In genomic region chr4:162349395-162349794, GRCh38 we compare ENCODE assay signal across 28 cellular contexts.
"Had no signal": no experiment of that assay in that cellular context is flagged by ENCODE, and none has a peak within 500 bp of the region (broad histone marks: within the 10 kb centered on the region; RNA-seq: fewer than 3 reads in every experiment).

No MANE protein-coding gene starts in this region.

- H3K9me3 ChIP-seq: esophagus squamous epithelium, gastrocnemius medialis, heart right ventricle, left lung, lower lobe of right lung, mucosa of descending colon had no signal

- H3K27me3 ChIP-seq: esophagus squamous epithelium, gastrocnemius medialis, heart right ventricle, left lung had no signal

- ATAC-seq: effector memory CD8-positive, alpha-beta T cell; esophagus mucosa; gastrocnemius medialis; heart right ventricle; left cardiac atrium; left lung; left ventricle myocardium superior; lower lobe of right lung; mucosa of descending colon; naive thymus-derived CD8-positive, alpha-beta T cell had no signal

- FAIRE-seq: endometrium, islet of Langerhans, keratinocyte had no signal

- H3K36me3 ChIP-seq: esophagus squamous epithelium, gastrocnemius medialis, heart right ventricle, left lung, lower lobe of right lung had no signal

- H3K4me1 ChIP-seq: esophagus squamous epithelium, gastrocnemius medialis, left lung, lower lobe of right lung had no signal

- H3K4me1 Mint-ChIP-seq: endodermal cell; mesothelial cell of epicardium; naive B cell; naive thymus-derived CD8-positive, alpha-beta T cell had no signal

- H3K27me3 Mint-ChIP-seq: dendritic cell treated with granulocyte-macrophage colony-stimulating factor and Interleukin-4, amounts not matched to agents 40 ng/mL and 50 ng/mL, for 4 days; effector memory CD8-positive, alpha-beta T cell; naive B cell; naive thymus-derived CD8-positive, alpha-beta T cell had no signal

- H3K9me3 Mint-ChIP-seq: dendritic cell treated with granulocyte-macrophage colony-stimulating factor and Interleukin-4, amounts not matched to agents 40 ng/mL and 50 ng/mL, for 4 days; endodermal cell; mesothelial cell of epicardium had no signal

- H3K4me3 ChIP-seq: esophagus squamous epithelium, gastrocnemius medialis, heart right ventricle, left lung, lower lobe of right lung, mucosa of descending colon had no signal

- H3K4me3 Mint-ChIP-seq: dendritic cell treated with granulocyte-macrophage colony-stimulating factor and Interleukin-4, amounts not matched to agents 40 ng/mL and 50 ng/mL, for 4 days; effector memory CD8-positive, alpha-beta T cell; endodermal cell; mesothelial cell of epicardium; naive thymus-derived CD8-positive, alpha-beta T cell had no signal

- H3K27ac ChIP-seq: epithelial cell of prostate, esophagus squamous epithelium, gastrocnemius medialis, heart right ventricle, left lung, lower lobe of right lung had no signal

- DNase-seq: cortex of kidney; effector CD8-positive, alpha-beta T cell; effector memory CD8-positive, alpha-beta T cell; endodermal cell; erythroblast; esophagus squamous epithelium; foreskin fibroblast; foreskin melanocyte; gastrocnemius medialis; glutamatergic neuron; head of caudate nucleus; heart right ventricle; hippocampal formation; left cardiac atrium; left lung; left ventricle myocardium superior; lower lobe of right lung; mesenchymal stem cell; mucosa of descending colon; naive B cell; naive thymus-derived CD8-positive, alpha-beta T cell had no signal

- H3K36me3 Mint-ChIP-seq: mesothelial cell of epicardium; naive B cell; naive thymus-derived CD8-positive, alpha-beta T cell had no signal

- H3K27ac Mint-ChIP-seq: dendritic cell treated with granulocyte-macrophage colony-stimulating factor and Interleukin-4, amounts not matched to agents 40 ng/mL and 50 ng/mL, for 4 days; effector memory CD8-positive, alpha-beta T cell; endodermal cell; mesothelial cell of epicardium; naive B cell; naive thymus-derived CD8-positive, alpha-beta T cell had no signal
